8 cellular contexts compared by ENCODE assay signal in genomic region chr12:75390899-75391538, GRCh38. TPM values are rescaled to one million over a fixed set of nuclear protein-coding genes. Genes with fewer than 3 reads are reported as not detected.
DNase-seq lines count a peak whose midpoint lies in the region; ATAC-seq, FAIRE-seq and TF ChIP-seq lines count a peak whose summit lies in the region.

Gene GLIPR1L2 (plus strand): TSS chr12:75391089. CDS start chr12:75391117, 28 bp downstream.

- peak; percentile 66 for TF ChIP-seq CTCF in kidney (IDR thresholded peaks at IDR 0.05; ENCODE audit: borderline replicate concordance, extremely low read depth, insufficient read depth)

- H3K9me3 ChIP-seq in kidney (ENCODE audit: control insufficient read depth in 1 of 2, low read length in 2 of 2) = no peaks in the 10 kb centered on the region

- H3K9ac ChIP-seq in kidney (ENCODE audit: low read length in 2 of 2) = peak within 1 kb of the TSS; percentile 56 to 98

- peak; percentile 98 for ATAC-seq in GM18909 (IDR thresholded peaks at IDR 0.05; ENCODE audit: poor library complexity, unreplicated experiment)
- peak; percentile 99 for ATAC-seq in HG03175 (IDR thresholded peaks at IDR 0.05; ENCODE audit: unreplicated experiment)

- H3K4me3 ChIP-seq in kidney (ENCODE audit: low read length in 2 of 2) = peak within 1 kb of the TSS; percentile 94 to 98

- no peaks in the 10 kb centered on the region for H3K36me3 ChIP-seq in kidney (ENCODE audit: control insufficient read depth in 1 of 2, insufficient read depth in 2 of 2, low read length in 2 of 2)

- FAIRE-seq in kidney (lab: Jason Lieb, UNC) = peak; percentile 87

- intact Hi-C loops in kidney (cut with DNase I) = no loop called here

- H3K27ac ChIP-seq in kidney (ENCODE audit: low read depth in 2 of 2, low read length in 2 of 2) = peak within 1 kb of the TSS; percentile 86 to 90

- peaks cover 0 to 11% of the 10 kb centered on the region in 2 donors for H3K4me1 ChIP-seq in kidney (ENCODE audit: control insufficient read depth in 1 of 2, insufficient read depth in 1 of 2, low read depth in 1 of 2, low read length in 2 of 2)

- DNase-seq in AG08396 (ENCODE audit: low spot score) (peak; percentile 90), NCI-H226 (peak; percentile 99), cerebellum (ENCODE audit: low spot score) (peak; percentile 93), kidney (peak; percentile 98)
- DNase-seq in activated CD4-positive, alpha-beta T cell treated with anti-CD3 and anti-CD28 coated beads for 1 hour = peak; percentile 81
- DNase-seq in stimulated activated CD4-positive, alpha-beta T cell treated with anti-CD3 and anti-CD28 coated beads, Interleukin-15, amount 100 ng/mL, for 1 hour (ENCODE audit: low read depth in 1 of 2, low spot score in 1 of 2) = peak; percentile 77 to 80

RNA-seq across cellular contexts. Expression of gene GLIPR1L2, which starts in this region (rescaled TPM):
- total RNA-seq in cerebellum = 1.5 TPM
- 1.1 TPM for total RNA-seq in kidney
- 0.65 TPM for polyA plus RNA-seq in kidney (ENCODE audit: insufficient read depth, low read depth, low replicate concordance)

Comparison
In these comparisons a context has a peak if more than half of its experiments do, and no peak if none do; other contexts are left out.
1. Peak in every context shown above with its lines: DNase-seq, ATAC-seq, H3K4me3 ChIP-seq and H3K27ac ChIP-seq.